8 cellular contexts compared by ENCODE assay signal in genomic region chr9:89312154-89312616, GRCh38. TPM values are rescaled to one million over a fixed set of nuclear protein-coding genes. Genes with fewer than 3 reads are reported as not detected.
DNase-seq lines count a peak whose midpoint lies in the region; ATAC-seq and TF ChIP-seq lines count a peak whose summit lies in the region.

No MANE protein-coding gene starts in this region.

- DNase-seq in AG09309 (ENCODE audit: low read depth) (no peak), HCEC 1CT (peak; percentile 34), activated B cell treated with CpG ODN at 0.5 μM for 24 hours (no peak), thoracic aorta (ENCODE audit: low spot score) (no peak), AG08395 (ENCODE audit: low spot score) (no peak)
- no peak for DNase-seq in stimulated activated CD8-positive, alpha-beta memory T cell treated with anti-CD3 and anti-CD28 coated beads, Interleukin-4, amount 100 ng/mL, for 48 hours

- no peaks in the 10 kb centered on the region for H3K9me3 ChIP-seq in thoracic aorta

- H3K36me3 ChIP-seq in thoracic aorta: no peaks in the 10 kb centered on the region

- peaks cover 51% of the 10 kb centered on the region for H3K4me1 Mint-ChIP-seq in activated B cell treated with CpG ODN at 0.5 μM for 24 hours

- H3K27me3 Mint-ChIP-seq in activated B cell treated with CpG ODN at 0.5 μM for 24 hours: no peaks in the 10 kb centered on the region

- peak overlapping the region; percentile 96 for H3K4me3 Mint-ChIP-seq in activated B cell treated with CpG ODN at 0.5 μM for 24 hours

- peaks cover 37% of the 10 kb centered on the region for H3K36me3 Mint-ChIP-seq in activated B cell treated with CpG ODN at 0.5 μM for 24 hours (ENCODE audit: low read depth)

- CTCF ChIA-PET in activated B cell treated with CpG ODN at 0.5 μM for 24 hours (lab: Charles Lee): no interaction called here

- no peak overlapping the region for H3K27ac ChIP-seq in thoracic aorta

- peak overlapping the region; percentile 56 for H3K27ac Mint-ChIP-seq in activated B cell treated with CpG ODN at 0.5 μM for 24 hours

- H3K4me1 ChIP-seq in thoracic aorta (ENCODE audit: control insufficient read depth in 1 of 2, low read depth in 2 of 2): peaks cover 7 to 22% of the 10 kb centered on the region in 2 donors

- POLR2A ChIA-PET in activated B cell treated with CpG ODN at 0.5 μM for 24 hours (lab: Charles Lee): no interaction called here

- intact Hi-C loops in activated B cell treated with CpG ODN at 0.5 μM for 24 hours (cut with micrococcal nuclease): loop anchor here (10.0 kb wide), 1 partner anchor 1493 kb away; the partner anchor contains the start of gene SYK

- TF ChIP-seq CTCF in AG09309 (IDR thresholded peaks at IDR 0.05; ENCODE audit: control insufficient read depth, insufficient read depth, low read depth, low read length, missing control alignments): no peak
- TF ChIP-seq CTCF in activated B cell treated with CpG ODN at 0.5 μM for 24 hours (IDR thresholded peaks at IDR 0.05): no peak
- TF ChIP-seq CTCF in thoracic aorta (IDR thresholded peaks at IDR 0.05): no peak

- H3K4me3 ChIP-seq in AG09309 (ENCODE audit: control insufficient read depth, low read depth, low read length) (peak overlapping the region; percentile 58), iPS-11a (ENCODE audit: low read depth, low read length) (peak overlapping the region; percentile 74), thoracic aorta (peak overlapping the region; percentile 76)

- H3K27me3 ChIP-seq in thoracic aorta (replicated peaks; ENCODE audit: insufficient read depth): no peaks in the 10 kb centered on the region

- ATAC-seq in activated B cell treated with CpG ODN at 0.5 μM for 24 hours (ENCODE audit: low read depth) (no peak), thoracic aorta (ENCODE audit: insufficient number of reproducible peaks, low FRiP score, low read depth) (no peak), GM18520 (IDR thresholded peaks at IDR 0.05; ENCODE audit: unreplicated experiment) (no peak)

- H3K9me3 Mint-ChIP-seq in activated B cell treated with CpG ODN at 0.5 μM for 24 hours: no peaks in the 10 kb centered on the region

RNA-seq across cellular contexts. Expression of gene CKS2, which starts 1.2 kb away (rescaled TPM):
- total RNA-seq in activated B cell treated with CpG ODN at 0.5 μM for 24 hours (23.7 and 23.9 TPM in 2 replicates), thoracic aorta (1 to 10 TPM; 2.3 to 4.7 TPM)

RNA-seq across cellular contexts. Expression of gene SECISBP2, which starts 6.1 kb away (rescaled TPM):
- total RNA-seq in activated B cell treated with CpG ODN at 0.5 μM for 24 hours (81.5 and 97.1 TPM in 2 replicates), thoracic aorta (10 to 100 TPM; 37.2 to 91.5 TPM)
